ENCODE assay signal across 13 cellular contexts in genomic region chr5:149441986-149442385, GRCh38.
DNase-seq lines count a peak whose midpoint lies in the region; ATAC-seq, FAIRE-seq and TF ChIP-seq lines count a peak whose summit lies in the region.
"Had no signal": no experiment of that assay in that cellular context is flagged by ENCODE, and none has a peak within 500 bp of the region (broad histone marks: within the 10 kb centered on the region; RNA-seq: fewer than 3 reads in every experiment).

No MANE protein-coding gene starts in this region.

- H3K27me3 ChIP-seq in right atrium auricular region (no peaks in the 10 kb centered on the region), H1 (replicated peaks in 1 of 4; ENCODE audit: control insufficient read depth in 3 of 4, extremely low read depth in 1 of 4, insufficient read depth in 3 of 4, low read length in 3 of 4) (no peaks in the 10 kb centered on the region), neuron (ENCODE audit: insufficient read depth, low read length) (no peaks in the 10 kb centered on the region), uterus (no peaks in the 10 kb centered on the region)
- H3K27me3 ChIP-seq: body of pancreas, upper lobe of left lung had no signal

- no peak overlapping the region for H2BK15ac ChIP-seq in H1 (ENCODE audit: low read length)

- peak overlapping the region; percentile 62; the same call in 1 of the 2 replicates for H2BK12ac ChIP-seq in H1 (ENCODE audit: low read depth, low read length)

- no peak overlapping the region for H3K4me2 ChIP-seq in H1 (ENCODE audit: insufficient read depth in 1 of 2, low read depth in 2 of 2, low read length in 2 of 2)

- TF ChIP-seq CTCF in right atrium auricular region (IDR thresholded peaks at IDR 0.05) (no peak), H1 (IDR thresholded peaks at IDR 0.05; ENCODE audit: control extremely low read depth in 1 of 3, insufficient read depth in 1 of 3, low read depth in 1 of 3, low read length in 3 of 3) (no peak), uterus (IDR thresholded peaks at IDR 0.05) (no peak)

- H2AFZ ChIP-seq in H1 (ENCODE audit: low read length) (0 out of 2 replicates have a peak overlapping the region, but pooled peaks have one; percentile 52), neuron (ENCODE audit: low read depth, low read length) (peak overlapping the region; percentile 39)

- no peaks in the 10 kb centered on the region for H3K36me3 ChIP-seq in right atrium auricular region
- no peaks in the 10 kb centered on the region for H3K36me3 ChIP-seq in H1 (ENCODE audit: control insufficient read depth in 2 of 4, insufficient read depth in 4 of 4, low read length in 3 of 4)
- no peaks in the 10 kb centered on the region for H3K36me3 ChIP-seq in neuron (ENCODE audit: insufficient read depth, low read length)
- H3K36me3 ChIP-seq in uterus, result no peaks in the 10 kb centered on the region
- H3K36me3 ChIP-seq: lower lobe of right lung, upper lobe of left lung had no signal

- H3K79me1 ChIP-seq in H1 (ENCODE audit: low read depth, low read length), result no peaks in the 10 kb centered on the region

- peak overlapping the region; percentile 56 for H4K91ac ChIP-seq in H1 (replicated peaks; ENCODE audit: insufficient read length, low read length)

- no peak for FAIRE-seq in H1 (lab: Jason Lieb, UNC)

- no peak for TF ChIP-seq EP300 in H1 (IDR thresholded peaks at IDR 0.05; ENCODE audit: borderline replicate concordance in 1 of 2, low read depth in 2 of 2, low read length in 2 of 2)

- no peak overlapping the region for H3K4me3 ChIP-seq in right atrium auricular region
- no peak overlapping the region for H3K4me3 ChIP-seq in H1 (ENCODE audit: extremely low read depth in 1 of 4, insufficient read depth in 2 of 4, low read depth in 3 of 4, low read length in 4 of 4)
- no peak overlapping the region for H3K4me3 ChIP-seq in neuron (ENCODE audit: low read length)
- H3K4me3 ChIP-seq in uterus, result no peak overlapping the region
- H3K4me3 ChIP-seq: body of pancreas, lower lobe of right lung, upper lobe of left lung had no signal

- H3K14ac ChIP-seq in H1 (ENCODE audit: insufficient read length), result no peak overlapping the region

- WGBS in H1 (ENCODE audit: extremely low coverage in 1 of 2, insufficient coverage in 1 of 2, insufficient read length in 1 of 2, insufficient replicate concordance in 2 of 2, low coverage in 1 of 2, low lambda C conversion rate in 2 of 2, missing lambda C conversion rate in 1 of 2), 2 experiments, result 90% methylated on average over 14 of the region's 15 CpGs; no CpG with 5 or more reads in 1 of the 2 experiments

- no peaks in the 10 kb centered on the region for H4K20me1 ChIP-seq in H1 (replicated peaks in 1 of 2; ENCODE audit: control insufficient read depth in 1 of 2, insufficient read depth in 2 of 2, low read length in 2 of 2)

- ATAC-seq in Right ventricle myocardium inferior, result no peak

- no peak overlapping the region for H3K23ac ChIP-seq in H1 (ENCODE audit: insufficient read length)

- H2AK5ac ChIP-seq in H1 (ENCODE audit: low read depth, low read length), result no peak overlapping the region

- TF ChIP-seq RAD21 in H1 (IDR thresholded peaks at IDR 0.05 in 1 of 2, conservative IDR thresholded peaks at IDR 0.05 in 1 of 2; ENCODE audit: low read depth in 2 of 2, low read length in 2 of 2), result no peak

- H4K5ac ChIP-seq in H1 (ENCODE audit: insufficient read length, low read depth, low read length), result no peak overlapping the region

- peaks cover 0 to 37% of the 10 kb centered on the region in 2 donors for H3K4me1 ChIP-seq in right atrium auricular region
- H3K4me1 ChIP-seq in H1 (replicated peaks in 1 of 4; ENCODE audit: control insufficient read depth in 3 of 4, insufficient read depth in 4 of 4, low read length in 3 of 4), result peaks cover 0 to 17% (median 9%) of the 10 kb centered on the region in 4 experiments; a peak in 6 of 7 replicates
- peaks cover 8% of the 10 kb centered on the region for H3K4me1 ChIP-seq in neuron (ENCODE audit: insufficient read depth, low read length)
- peaks cover 0 to 3% of the 10 kb centered on the region in 2 donors for H3K4me1 ChIP-seq in uterus

- CTCF ChIA-PET in H1 (lab: Charles Lee; ENCODE audit: partially characterized antibody), result interaction anchor here (0.8 to 22.4 kb wide), 34 partner anchors 10 to 181 kb away, joined by 3 to 1310 read pairs (median 5); partner anchors contain the start of genes ARHGEF37, CSNK1A1, IL17B and PCYOX1L
- CTCF ChIA-PET in HEK293T (lab: Yijun Ruan, JAX), result interaction anchor here (1.0 to 1.6 kb wide), 9 partner anchors 10 to 177 kb away, joined by 3 to 7 read pairs (median 4); partner anchors contain the start of gene CSNK1A1

- H2BK20ac ChIP-seq in H1 (ENCODE audit: low read length), result 0 out of 2 replicates have a peak overlapping the region, but pooled peaks have one; percentile 27

- H3K4ac ChIP-seq in H1 (replicated peaks; ENCODE audit: insufficient read length, low read depth, low read length), result no peak overlapping the region

- no peak overlapping the region for H3K56ac ChIP-seq in H1 (replicated peaks; ENCODE audit: insufficient read length, low read depth, low read length)

- DNase-seq in Right ventricle myocardium inferior (ENCODE audit: missing footprints), result peak; percentile 27
- no peak for DNase-seq in right atrium auricular region (ENCODE audit: low spot score)
- DNase-seq in H1 (ENCODE audit: low read depth in 1 of 2, low spot score in 2 of 2), result no peak
- DNase-seq in uterus, result no peak
- no peak for DNase-seq in epidermal melanocyte (ENCODE audit: insufficient read length, low spot score)
- DNase-seq in HEK293T (ENCODE audit: extremely low spot score), result no peak
- no peak for DNase-seq in dermis blood vessel endothelial cell
- DNase-seq: NCI-H510A had no signal

- POLR2A ChIA-PET in H1 (lab: Charles Lee; ENCODE audit: partially characterized antibody) (interaction anchor here (0.9 to 1.4 kb wide), 4 partner anchors 10 to 69 kb away, joined by 3 to 5 read pairs (median 4); no protein-coding TSS in a partner anchor), HEK293T (lab: Yijun Ruan, JAX) (interaction anchor here (1.2 to 2.2 kb wide), 3 partner anchors 10 to 109 kb away, joined by 3 to 13 read pairs (median 5); partner anchors contain the start of genes CSNK1A1 and GRPEL2)

- 0 out of 2 replicates have a peak overlapping the region, but pooled peaks have one; percentile 1 for H4K8ac ChIP-seq in H1 (ENCODE audit: extremely low read depth, insufficient read depth, low read length)

- H3K79me2 ChIP-seq in H1 (ENCODE audit: control insufficient read depth in 1 of 2, insufficient read depth in 2 of 2, low read length in 2 of 2), result no peaks in the 10 kb centered on the region

- H3K9ac ChIP-seq in H1 (replicated peaks in 1 of 4; ENCODE audit: extremely low read depth in 1 of 4, low read depth in 3 of 4, low read length in 3 of 4), result no peak overlapping the region

- intact Hi-C loops in Right ventricle myocardium inferior (cut with DNase I) (loop anchor here (1.0 to 5.0 kb wide), 4 partner anchors 109 to 175 kb away; partner anchors contain the start of gene CSNK1A1), uterus (cut with DNase I; ENCODE audit: low total_unique reads) (loop anchor here (5.0 kb wide), 1 partner anchor 110 kb away; the partner anchor contains the start of gene CSNK1A1)

- TF ChIP-seq POLR2A in H1 (IDR thresholded peaks at IDR 0.05; ENCODE audit: control extremely low read depth in 1 of 2, low read depth in 2 of 2, low read length in 2 of 2), result no peak
- TF ChIP-seq POLR2A in uterus (IDR thresholded peaks at IDR 0.05), result no peak

- H3K9me3 ChIP-seq in right atrium auricular region, result no peaks in the 10 kb centered on the region
- H3K9me3 ChIP-seq in H1 (ENCODE audit: insufficient read depth in 2 of 2, low read depth in 1 of 2, low read length in 1 of 2), result no peaks in the 10 kb centered on the region
- no peaks in the 10 kb centered on the region for H3K9me3 ChIP-seq in neuron (ENCODE audit: low read length)
- no peaks in the 10 kb centered on the region for H3K9me3 ChIP-seq in uterus
- H3K9me3 ChIP-seq: body of pancreas, lower lobe of right lung, upper lobe of left lung had no signal

- H3K27ac ChIP-seq in right atrium auricular region (peak overlapping the region in 1 of 2 donors; percentile 86), H1 (ENCODE audit: low read depth, low read length) (no peak overlapping the region), uterus (peak overlapping the region; percentile 78 to 93)
- H3K27ac ChIP-seq: 22Rv1 had no signal

- H2BK120ac ChIP-seq in H1 (replicated peaks; ENCODE audit: low read depth, low read length), result no peak overlapping the region

- peak overlapping the region; percentile 67; the same call in 1 of the 2 replicates for H2BK5ac ChIP-seq in H1 (ENCODE audit: low read depth, low read length)

- H3K23me2 ChIP-seq in H1 (ENCODE audit: low read depth, low read length), result peaks cover 4% of the 10 kb centered on the region; the same call in 1 of the 2 replicates

- no peak overlapping the region for H3K18ac ChIP-seq in H1 (ENCODE audit: extremely low read depth, low read length)

TF ChIP-seq in H1, 55 proteins besides CTCF, POLR2A, EP300 and RAD21 (continues in another document):
- TF ChIP-seq PHF8 (conservative IDR thresholded peaks at IDR 0.05; ENCODE audit: low read depth, low read length) (no peak), CHD1 (IDR thresholded peaks at IDR 0.05; ENCODE audit: low read depth, low read length) (no peak), ATF2 (IDR thresholded peaks at IDR 0.05; ENCODE audit: low read length) (no peak)

TF ChIP-seq in HEK293T, 16 proteins besides CTCF, POLR2A, EP300 and RAD21:
- no peak for TF ChIP-seq HDGF (IDR thresholded peaks at IDR 0.05; ENCODE audit: borderline replicate concordance)
- TF ChIP-seq, protein P1, sequence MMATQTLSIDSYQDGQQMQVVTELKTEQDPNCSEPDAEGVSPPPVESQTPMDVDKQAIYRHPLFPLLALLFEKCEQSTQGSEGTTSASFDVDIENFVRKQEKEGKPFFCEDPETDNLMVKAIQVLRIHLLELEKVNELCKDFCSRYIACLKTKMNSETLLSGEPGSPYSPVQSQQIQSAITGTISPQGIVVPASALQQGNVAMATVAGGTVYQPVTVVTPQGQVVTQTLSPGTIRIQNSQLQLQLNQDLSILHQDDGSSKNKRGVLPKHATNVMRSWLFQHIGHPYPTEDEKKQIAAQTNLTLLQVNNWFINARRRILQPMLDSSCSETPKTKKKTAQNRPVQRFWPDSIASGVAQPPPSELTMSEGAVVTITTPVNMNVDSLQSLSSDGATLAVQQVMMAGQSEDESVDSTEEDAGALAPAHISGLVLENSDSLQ (IDR thresholded peaks at IDR 0.05), result no peak
- TF ChIP-seq FOXK2 (IDR thresholded peaks at IDR 0.05), result no peak
- TF ChIP-seq L3MBTL2 (conservative IDR thresholded peaks at IDR 0.05), result no peak
- no peak for TF ChIP-seq ARNT (IDR thresholded peaks at IDR 0.05)
- TF ChIP-seq ZNF384 (IDR thresholded peaks at IDR 0.05), result no peak
- TF ChIP-seq LEF1 (IDR thresholded peaks at IDR 0.05; ENCODE audit: borderline replicate concordance), result no peak
- no peak for TF ChIP-seq SUZ12 (IDR thresholded peaks at IDR 0.05)
- TF ChIP-seq NFRKB (IDR thresholded peaks at IDR 0.05), result no peak
- no peak for TF ChIP-seq BHLHE40 (IDR thresholded peaks at IDR 0.05; ENCODE audit: borderline replicate concordance)
- no peak for TF ChIP-seq SP1 (IDR thresholded peaks at IDR 0.05)
